ENCODE assay signal across 1 cellular context in the genomic region with DNA sequence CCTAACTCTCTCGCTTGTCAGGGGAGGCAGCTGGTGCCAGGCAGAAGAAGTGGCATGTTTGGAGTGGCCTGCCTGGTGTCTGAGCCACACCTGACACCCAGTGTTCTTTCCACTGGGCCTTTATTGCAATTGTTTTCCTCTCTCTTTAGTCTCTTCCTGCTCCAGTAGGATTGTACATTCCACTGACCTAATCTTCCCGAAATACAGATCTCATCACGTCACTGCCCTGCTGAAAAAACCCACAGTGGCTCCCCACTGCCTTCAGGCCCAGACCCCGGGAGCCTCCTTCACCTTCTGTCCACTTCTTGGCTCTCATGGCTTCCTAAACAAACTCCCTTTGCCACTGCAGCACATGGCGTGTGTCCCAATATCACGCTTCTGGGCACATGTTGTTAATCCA.
TF ChIP-seq lines count a peak whose summit lies in the region.

No MANE protein-coding gene starts in this region.

TF ChIP-seq in H1, 55 proteins besides CTCF, POLR2A, EP300 and RAD21:
- TF ChIP-seq HDAC6 (IDR thresholded peaks at IDR 0.05; ENCODE audit: low read depth, low read length): no peak
